In genomic region chr16:21618261-21618660, GRCh38 we compare ENCODE assay signal across 1 cellular context.
TF ChIP-seq lines count a peak whose summit lies in the region.

No MANE protein-coding gene starts in this region.

TF ChIP-seq in WTC11, 78 proteins besides CTCF, POLR2A, EP300 and RAD21 (continued from another document):
- no peak for TF ChIP-seq HMGXB4 (CRISPR knock-in tag; IDR thresholded peaks at IDR 0.05)
- no peak for TF ChIP-seq CREM (CRISPR knock-in tag; IDR thresholded peaks at IDR 0.05)
TF ChIP-seq in WTC11: peak in this region for 0.
